Comparison of ENCODE assay signal across 8 cellular contexts in the genomic region with DNA sequence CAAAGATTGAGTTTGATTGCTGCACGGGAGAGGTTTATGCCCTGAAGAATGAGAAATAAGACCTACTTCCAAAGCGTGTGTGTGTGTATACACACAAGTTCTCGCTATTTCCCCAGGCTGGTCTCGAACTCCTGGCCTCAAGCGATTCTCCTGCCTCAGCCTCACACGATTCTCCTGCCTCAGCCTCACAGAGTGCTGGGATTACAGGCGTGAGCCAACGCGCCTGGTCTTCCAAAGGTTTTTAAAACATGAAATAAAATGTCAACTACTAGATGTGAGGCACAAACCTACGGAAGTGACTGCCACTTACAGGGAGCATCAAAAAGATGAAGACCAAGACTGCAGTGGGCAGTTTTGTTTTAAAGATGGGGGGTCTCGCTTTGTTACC. TPM values are rescaled to one million over a fixed set of nuclear protein-coding genes. Genes with fewer than 3 reads are reported as not detected.
DNase-seq lines count a peak whose midpoint lies in the region; ATAC-seq and TF ChIP-seq lines count a peak whose summit lies in the region.

No MANE protein-coding gene starts in this region.

- H3K27me3 ChIP-seq in Caco-2 (replicated peaks; ENCODE audit: control insufficient read depth, insufficient read depth, low read length) (no peaks in the 10 kb centered on the region), NT2/D1 (ENCODE audit: insufficient read depth, insufficient read length) (no peaks in the 10 kb centered on the region), endocrine pancreas (ENCODE audit: control insufficient read depth, insufficient read depth, low read length) (no peaks in the 10 kb centered on the region), parathyroid adenoma (ENCODE audit: control insufficient read depth, insufficient read depth, low read length) (no peaks in the 10 kb centered on the region), prostate gland (replicated peaks; ENCODE audit: insufficient read depth) (no peaks in the 10 kb centered on the region)

- peak overlapping the region; percentile 74 for H2AFZ ChIP-seq in parathyroid adenoma

- H3K36me3 ChIP-seq in Caco-2 (ENCODE audit: control insufficient read depth, insufficient read depth, low read length) (no peaks in the 10 kb centered on the region), NT2/D1 (ENCODE audit: insufficient read depth, insufficient read length, low read length) (no peaks in the 10 kb centered on the region), endocrine pancreas (ENCODE audit: control insufficient read depth, insufficient read depth, low read length) (no peaks in the 10 kb centered on the region), parathyroid adenoma (ENCODE audit: control insufficient read depth, insufficient read depth, low read length) (no peaks in the 10 kb centered on the region), prostate gland (no peaks in the 10 kb centered on the region)

- H3K4me1 Mint-ChIP-seq in Caco-2 (ENCODE audit: low read depth, unreplicated experiment), result peaks cover 8% of the 10 kb centered on the region

- 84% methylated on average over 11 of the region's 11 CpGs for WGBS in prostate gland

- DNase-seq in Caco-2 (no peak), NT2/D1 (ENCODE audit: low read depth, low spot score) (no peak), prostate gland (ENCODE audit: low spot score) (no peak), activated gamma-delta T cell treated with Interleukin-2 at 50 U/mL for 16 hours (no peak), HEK293T (ENCODE audit: extremely low spot score) (no peak)

- H3K9me3 ChIP-seq in Caco-2, result no peaks in the 10 kb centered on the region
- no peaks in the 10 kb centered on the region for H3K9me3 ChIP-seq in NT2/D1 (ENCODE audit: insufficient read depth, low read length)
- H3K9me3 ChIP-seq in endocrine pancreas (ENCODE audit: control insufficient read depth, low read length), result no peaks in the 10 kb centered on the region
- H3K9me3 ChIP-seq in parathyroid adenoma (ENCODE audit: control insufficient read depth, low read length), result no peaks in the 10 kb centered on the region
- no peaks in the 10 kb centered on the region for H3K9me3 ChIP-seq in prostate gland

- H3K36me3 Mint-ChIP-seq in Caco-2 (ENCODE audit: insufficient read depth, unreplicated experiment), result peaks cover 13% of the 10 kb centered on the region

- peak overlapping the region; percentile 22 for H3K4me3 ChIP-seq in Caco-2 (ENCODE audit: low read depth, low read length)
- peak overlapping the region; percentile 90 for H3K4me3 ChIP-seq in NT2/D1 (ENCODE audit: insufficient read length, low read depth)
- peak overlapping the region; percentile 95 for H3K4me3 ChIP-seq in endocrine pancreas (ENCODE audit: control insufficient read depth, insufficient read depth, low read length)
- peak overlapping the region; percentile 93 for H3K4me3 ChIP-seq in parathyroid adenoma (ENCODE audit: low read depth, low read length)
- no peak overlapping the region for H3K4me3 ChIP-seq in prostate gland

- no TSS peak for BruUV-seq in Caco-2 (replicated peaks; lab: Mats Ljungman, UMichigan)

- H3K4me2 ChIP-seq in parathyroid adenoma (ENCODE audit: low read length), result peak overlapping the region; percentile 92

- H3K9ac ChIP-seq in NT2/D1 (ENCODE audit: insufficient read length, low read depth), result no peak overlapping the region
- H3K9ac ChIP-seq in endocrine pancreas (ENCODE audit: control insufficient read depth, insufficient read depth, low read length), result no peak overlapping the region
- no peak overlapping the region for H3K9ac ChIP-seq in parathyroid adenoma

- H3K4me1 ChIP-seq in Caco-2 (peaks cover 20% of the 10 kb centered on the region), NT2/D1 (ENCODE audit: insufficient read depth, insufficient read length) (no peaks in the 10 kb centered on the region), endocrine pancreas (ENCODE audit: control insufficient read depth, insufficient read depth, low read length) (peaks cover 3% of the 10 kb centered on the region), parathyroid adenoma (peaks cover 4% of the 10 kb centered on the region), prostate gland (replicated peaks) (no peaks in the 10 kb centered on the region)

- no peak for ATAC-seq in HG02610 (IDR thresholded peaks at IDR 0.05; ENCODE audit: unreplicated experiment)

- peak overlapping the region; percentile 99 for H3K4me3 Mint-ChIP-seq in Caco-2 (ENCODE audit: unreplicated experiment)

- H3K27me3 Mint-ChIP-seq in Caco-2 (ENCODE audit: insufficient read depth, unreplicated experiment), result no peaks in the 10 kb centered on the region

- CTCF ChIA-PET in Caco-2 (lab: Charles Lee), result interaction anchor here (0.6 to 0.8 kb wide), 2 partner anchors 116 to 122 kb away, joined by 3 to 4 read pairs; no protein-coding TSS in a partner anchor
- CTCF ChIA-PET in HEK293T (lab: Yijun Ruan, JAX), result no interaction called here

- H3K27ac ChIP-seq in parathyroid adenoma (no peak overlapping the region), prostate gland (no peak overlapping the region)

- intact Hi-C loops in Caco-2 (cut with micrococcal nuclease; ENCODE audit: unreplicated experiment), result loop anchor here (1.0 kb wide), 1 partner anchor 58 kb away; the partner anchor contains the start of genes NUP37 and PARPBP
- intact Hi-C loops in prostate gland (cut with DNase I), result loop anchor here (5.0 kb wide), 1 partner anchor 120 kb away; no protein-coding TSS in a partner anchor

- no peak for TF ChIP-seq POLR2A in prostate gland (IDR thresholded peaks at IDR 0.05)

- peak overlapping the region; percentile 94 for H3K27ac Mint-ChIP-seq in Caco-2 (ENCODE audit: unreplicated experiment)

- POLR2A ChIA-PET in Caco-2 (lab: Charles Lee) (interaction anchor here (0.5 to 1.0 kb wide), 3 partner anchors 35 to 363 kb away, joined by 3 to 6 read pairs (median 3); partner anchors contain the start of genes NUP37 and PARPBP), HEK293T (lab: Yijun Ruan, JAX) (interaction anchor here (0.6 to 1.0 kb wide), 7 partner anchors 8 to 131 kb away, joined by 3 to 5 read pairs (median 3); no protein-coding TSS in a partner anchor)

- H3K79me2 ChIP-seq in parathyroid adenoma, result no peaks in the 10 kb centered on the region

- no peaks in the 10 kb centered on the region for H3K9me3 Mint-ChIP-seq in Caco-2 (ENCODE audit: unreplicated experiment)

- TF ChIP-seq CTCF in Caco-2 (IDR thresholded peaks at IDR 0.05; ENCODE audit: insufficient read depth in 1 of 2, low read depth in 1 of 2, low read length in 1 of 2, severe bottlenecking in 1 of 2, unreplicated experiment in 1 of 2), result no peak
- no peak for TF ChIP-seq CTCF in parathyroid adenoma (IDR thresholded peaks at IDR 0.05)
- TF ChIP-seq CTCF in prostate gland (IDR thresholded peaks at IDR 0.05), result no peak

TF ChIP-seq in HEK293T, 16 proteins besides CTCF, POLR2A, EP300 and RAD21:
- TF ChIP-seq PKNOX1 (IDR thresholded peaks at IDR 0.05), result no peak
- no peak for TF ChIP-seq SP1 (IDR thresholded peaks at IDR 0.05)
- TF ChIP-seq LEF1 (IDR thresholded peaks at IDR 0.05; ENCODE audit: borderline replicate concordance), result no peak
- TF ChIP-seq FOXK2 (IDR thresholded peaks at IDR 0.05), result no peak
- TF ChIP-seq SUZ12 (IDR thresholded peaks at IDR 0.05), result no peak
- no peak for TF ChIP-seq CTBP1 (IDR thresholded peaks at IDR 0.05; ENCODE audit: borderline replicate concordance)
- TF ChIP-seq TARDBP (IDR thresholded peaks at IDR 0.05), result no peak
- no peak for TF ChIP-seq ZNF384 (IDR thresholded peaks at IDR 0.05)
- no peak for TF ChIP-seq HDGF (IDR thresholded peaks at IDR 0.05; ENCODE audit: borderline replicate concordance)
- no peak for TF ChIP-seq ARNT (IDR thresholded peaks at IDR 0.05)
- TF ChIP-seq NFRKB (IDR thresholded peaks at IDR 0.05), result no peak

RNA-seq across cellular contexts. Expression of gene WASHC3, which starts 0.6 kb away (rescaled TPM):
- total RNA-seq in Caco-2 (2022), result 40.4 and 43.2 TPM in 2 replicates
- total RNA-seq in prostate gland, result 100 to 1,000 TPM in 1 of 2 donors, 10 to 100 TPM in 1; 60.9 to 110 TPM

RNA-seq across cellular contexts. Expression of gene NUP37, which starts 57.5 kb away (rescaled TPM):
- 78.9 and 87.4 TPM in 2 replicates for total RNA-seq in Caco-2 (2022)
- total RNA-seq in prostate gland, result 10 to 100 TPM; 16.6 to 21.4 TPM

RNA-seq across cellular contexts. Expression of gene PARPBP, which starts 57.6 kb away (rescaled TPM):
- total RNA-seq in Caco-2 (2022), result 28.2 and 30.4 TPM in 2 replicates
- total RNA-seq in prostate gland, result 1 to 10 TPM; 2.6 to 3.5 TPM

Comparison
In these comparisons a context has a peak if more than half of its experiments do, and no peak if none do; other contexts are left out.
1. H3K4me3 ChIP-seq: peak in Caco-2 (single experiment), NT2/D1 (single experiment), endocrine pancreas (single experiment) and parathyroid adenoma (single experiment); none in prostate gland (0 of 2).